Comparison of ENCODE assay signal across 22 cellular contexts in the genomic region with DNA sequence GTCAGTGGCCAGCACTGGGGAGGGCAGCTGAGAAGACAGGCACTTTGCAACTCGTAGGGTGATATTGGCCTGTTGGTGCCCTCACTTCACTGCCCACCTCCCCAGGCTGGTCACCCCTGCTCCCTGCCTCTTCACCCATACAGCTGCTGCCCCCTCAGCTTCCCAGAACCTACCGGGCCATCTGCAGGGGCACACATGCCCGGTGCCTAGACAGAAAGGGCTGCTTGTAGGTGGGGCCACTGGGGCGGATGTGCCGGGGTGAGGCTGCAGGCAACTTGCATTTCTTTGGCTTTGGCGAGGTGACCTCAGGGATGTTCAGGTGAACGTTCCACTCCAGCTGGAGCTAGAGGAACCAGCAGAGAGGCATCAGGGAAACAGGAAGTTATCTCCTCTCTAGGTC. TPM values are rescaled to one million over a fixed set of nuclear protein-coding genes. Genes with fewer than 3 reads are reported as not detected.
"Had no signal": no experiment of that assay in that cellular context is flagged by ENCODE, and none has a peak within 500 bp of the region (broad histone marks: within the 10 kb centered on the region; RNA-seq: fewer than 3 reads in every experiment).

No MANE protein-coding gene starts in this region.

- H3K4me3 Mint-ChIP-seq: endodermal cell; mesothelial cell of epicardium; natural killer cell; neural progenitor cell; stimulated activated effector memory CD8-positive, alpha-beta T cell treated with anti-CD3 and anti-CD28 coated beads, Interleukin-12 subunit alpha, Interleukin-12 subunit beta, amount 100 ng/mL, for 72 hours had no signal

- ATAC-seq: left lobe of liver; natural killer cell; stimulated activated effector memory CD8-positive, alpha-beta T cell treated with anti-CD3 and anti-CD28 coated beads, Interleukin-12 subunit alpha, Interleukin-12 subunit beta, amount 100 ng/mL, for 72 hours; stimulated activated naive CD8-positive, alpha-beta T cell treated with anti-CD3 and anti-CD28 coated beads, Interleukin-15, Interleukin-2, amounts not matched to agents 100 U/mL and 50 U/mL, for 24 hours had no signal

- H3K9me3 ChIP-seq: colonic mucosa, psoas muscle, right lobe of liver, suprapubic skin, tibial artery had no signal

- H3K4me1 ChIP-seq: colonic mucosa, neural progenitor cell, right lobe of liver had no signal

- FAIRE-seq: frontal cortex, islet of Langerhans had no signal

- H3K27ac ChIP-seq: colonic mucosa, neural progenitor cell, psoas muscle, right lobe of liver, suprapubic skin, tibial artery had no signal

- DNase-seq: colonic mucosa; effector CD4-positive, alpha-beta T cell; endodermal cell; hippocampal formation; mammary epithelial cell; natural killer cell; psoas muscle; retina; right lobe of liver; stimulated activated CD4-positive, alpha-beta T cell treated with anti-CD3 and anti-CD28 coated beads, Interleukin-4, amount 100 ng/mL, for 1 hour; stimulated activated CD8-positive, alpha-beta memory T cell treated with anti-CD3 and anti-CD28 coated beads, Interleukin-4, amount 100 ng/mL, for 48 hours; stimulated activated naive CD8-positive, alpha-beta T cell treated with anti-CD3 and anti-CD28 coated beads, Interleukin-15, Interleukin-2, amounts not matched to agents 100 U/mL and 50 U/mL, for 24 hours; tibial artery had no signal

- H3K4me3 ChIP-seq: colonic mucosa, heart left ventricle, neural progenitor cell, psoas muscle, right lobe of liver, suprapubic skin, tibial artery had no signal

- H3K36me3 Mint-ChIP-seq: natural killer cell; stimulated activated effector memory CD8-positive, alpha-beta T cell treated with anti-CD3 and anti-CD28 coated beads, Interleukin-12 subunit alpha, Interleukin-12 subunit beta, amount 100 ng/mL, for 72 hours had no signal

- H3K4me1 Mint-ChIP-seq: endodermal cell; mesothelial cell of epicardium; natural killer cell; neural progenitor cell; stimulated activated effector memory CD8-positive, alpha-beta T cell treated with anti-CD3 and anti-CD28 coated beads, Interleukin-12 subunit alpha, Interleukin-12 subunit beta, amount 100 ng/mL, for 72 hours had no signal

- H3K36me3 ChIP-seq: colonic mucosa, neural progenitor cell, right lobe of liver had no signal

- H3K9me3 Mint-ChIP-seq: endodermal cell; natural killer cell; stimulated activated effector memory CD8-positive, alpha-beta T cell treated with anti-CD3 and anti-CD28 coated beads, Interleukin-12 subunit alpha, Interleukin-12 subunit beta, amount 100 ng/mL, for 72 hours had no signal

- H3K27ac Mint-ChIP-seq: endodermal cell, mesothelial cell of epicardium, natural killer cell, neural progenitor cell had no signal

- H3K27me3 ChIP-seq: colonic mucosa, heart left ventricle, neural progenitor cell, right lobe of liver, suprapubic skin, tibial artery had no signal

RNA-seq across cellular contexts. Expression of a gene that starts 49.5 kb away (rescaled TPM):
- total RNA-seq: glomerular endothelial cell had no signal
